In the genomic region with DNA sequence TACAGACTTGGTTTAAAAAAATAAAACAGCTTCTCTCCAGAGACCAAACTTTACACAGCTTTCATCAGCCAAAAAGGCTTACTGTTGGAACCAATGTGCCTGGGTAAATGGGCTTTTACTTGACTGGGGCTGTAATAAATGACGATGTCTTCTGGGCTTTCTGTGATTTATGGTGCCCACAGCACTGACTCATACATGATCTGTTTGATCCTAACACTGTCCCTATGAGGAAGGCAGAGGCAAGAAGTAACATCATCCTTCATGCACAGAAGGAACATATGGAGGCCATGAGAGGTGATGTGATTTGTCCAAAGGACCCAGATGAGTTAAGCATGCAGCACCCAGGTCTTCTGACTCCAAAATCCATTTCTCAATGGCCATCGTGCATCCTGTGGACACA, we compare ENCODE assay signal across 18 cellular contexts.
"Had no signal": no experiment of that assay in that cellular context is flagged by ENCODE, and none has a peak within 500 bp of the region (broad histone marks: within the 10 kb centered on the region; RNA-seq: fewer than 3 reads in every experiment).

No MANE protein-coding gene starts in this region.

- ATAC-seq: activated T-cell treated with anti-CD3 and anti-CD28 coated beads, Interleukin-2, amount 50 U/mL, for 72 hours; left lobe of liver; mucosa of descending colon; naive thymus-derived CD4-positive, alpha-beta T cell; sciatic nerve; upper lobe of right lung had no signal

- H3K27ac Mint-ChIP-seq: activated CD4-positive, alpha-beta T cell treated with anti-CD3 and anti-CD28 coated beads, Interleukin-2, amount 10 ng/mL, durations not matched to agents 7 days and 5 days; activated naive CD8-positive, alpha-beta T cell; activated T-cell treated with anti-CD3 and anti-CD28 coated beads, Interleukin-2, amount 50 U/mL, for 72 hours had no signal

- H3K27me3 Mint-ChIP-seq: activated CD4-positive, alpha-beta T cell treated with anti-CD3 and anti-CD28 coated beads, Interleukin-2, amount 10 ng/mL, durations not matched to agents 7 days and 5 days; activated naive CD8-positive, alpha-beta T cell; naive thymus-derived CD4-positive, alpha-beta T cell had no signal

- DNase-seq: activated CD4-positive, alpha-beta T cell treated with anti-CD3 and anti-CD28 coated beads, Interleukin-2, amount 10 ng/mL, durations not matched to agents 7 days and 5 days; activated CD4-positive, CD25-positive, alpha-beta regulatory T cell; activated CD8-positive, alpha-beta memory T cell treated with anti-CD3 and anti-CD28 coated beads, Interleukin-2, amount 50 U/mL, for 48 hours; activated gamma-delta T cell treated with Interleukin-2 at 50 U/mL for 16 hours; activated T-cell treated with anti-CD3 and anti-CD28 coated beads, Interleukin-2, amount 50 U/mL, for 72 hours; aorta; cerebellar nuclear complex; mammary epithelial cell; mucosa of descending colon; naive thymus-derived CD4-positive, alpha-beta T cell; ovary; stimulated activated CD4-positive, alpha-beta T cell treated with anti-CD3 and anti-CD28 coated beads, Interleukin-1b, Interleukin-23, amount 100 ng/mL, for 48 hours; stomach; testis; upper lobe of right lung had no signal

- H3K9me3 Mint-ChIP-seq: activated CD4-positive, alpha-beta T cell treated with anti-CD3 and anti-CD28 coated beads, Interleukin-2, amount 10 ng/mL, durations not matched to agents 7 days and 5 days; activated T-cell treated with anti-CD3 and anti-CD28 coated beads, Interleukin-2, amount 50 U/mL, for 72 hours had no signal

- H3K4me3 Mint-ChIP-seq: activated CD4-positive, alpha-beta T cell treated with anti-CD3 and anti-CD28 coated beads, Interleukin-2, amount 10 ng/mL, durations not matched to agents 7 days and 5 days; activated naive CD8-positive, alpha-beta T cell; activated T-cell treated with anti-CD3 and anti-CD28 coated beads, Interleukin-2, amount 50 U/mL, for 72 hours; naive thymus-derived CD4-positive, alpha-beta T cell had no signal
